9 cellular contexts compared by ENCODE assay signal in genomic region chr3:23671901-23672589, GRCh38.
DNase-seq lines count a peak whose midpoint lies in the region; ATAC-seq and TF ChIP-seq lines count a peak whose summit lies in the region.
"Had no signal": no experiment of that assay in that cellular context is flagged by ENCODE, and none has a peak within 500 bp of the region (broad histone marks: within the 10 kb centered on the region; RNA-seq: fewer than 3 reads in every experiment).

No MANE protein-coding gene starts in this region.

- H3K9me3 ChIP-seq in right cardiac atrium (ENCODE audit: control insufficient read depth, low read length) = no peaks in the 10 kb centered on the region
- no peaks in the 10 kb centered on the region for H3K9me3 ChIP-seq in skeletal muscle satellite cell (replicated peaks; ENCODE audit: low read length)

- in situ Hi-C loops in astrocyte of the cerebellum (cut with HindIII; ENCODE audit: low sequenced_read_pairs) = no loop called here

- TF ChIP-seq CTCF in astrocyte of the cerebellum (IDR thresholded peaks at IDR 0.05; ENCODE audit: low read depth, low read length, missing control alignments) = no peak

- peak overlapping the region; percentile 17 for H3K4me3 ChIP-seq in astrocyte of the cerebellum (ENCODE audit: low read depth, low read length)
- peak overlapping the region; percentile 28 for H3K4me3 ChIP-seq in right cardiac atrium (ENCODE audit: low read length)
- H3K4me3 ChIP-seq in skeletal muscle satellite cell (ENCODE audit: low read length) = no peak overlapping the region

- H3K27me3 ChIP-seq in right cardiac atrium (ENCODE audit: control insufficient read depth, insufficient read depth) = no peaks in the 10 kb centered on the region
- H3K27me3 ChIP-seq in skeletal muscle satellite cell (ENCODE audit: control insufficient read depth, insufficient read depth, low read length) = no peaks in the 10 kb centered on the region

- ATAC-seq in GM19397 (IDR thresholded peaks at IDR 0.05; ENCODE audit: unreplicated experiment) (peak; percentile 48), right cardiac atrium (peak; percentile 60 to 77), HG02970 (IDR thresholded peaks at IDR 0.05; ENCODE audit: low FRiP score, unreplicated experiment) (no peak)

- no peaks in the 10 kb centered on the region for H3K4me1 ChIP-seq in right cardiac atrium (ENCODE audit: control insufficient read depth, insufficient read depth, low read length)
- peaks cover 31% of the 10 kb centered on the region for H3K4me1 ChIP-seq in skeletal muscle satellite cell (ENCODE audit: control insufficient read depth, insufficient read depth, low read length)

- H3K36me3 ChIP-seq in skeletal muscle satellite cell (ENCODE audit: insufficient read depth, low read length) = no peaks in the 10 kb centered on the region

- 23% methylated on average over 36 of the region's 36 CpGs for WGBS in right cardiac atrium

- peak overlapping the region; percentile 51 for H3K4me2 ChIP-seq in skeletal muscle satellite cell (ENCODE audit: low read length)

- no peak overlapping the region for H3K27ac ChIP-seq in right cardiac atrium (ENCODE audit: low read length)

- H3K9ac ChIP-seq in skeletal muscle satellite cell (ENCODE audit: low read depth, low read length) = no peak overlapping the region

- intact Hi-C loops in right cardiac atrium (cut with DNase I) = no loop called here

- DNase-seq in astrocyte of the cerebellum (ENCODE audit: low read depth) = no peak
- DNase-seq in right cardiac atrium = peak; percentile 24 to 70 (median 70)
- DNase-seq in NCI-H187 treated with DMSO at 0.1 percent for 48 hours (lab: John Stamatoyannopoulos, UW) = no peak
- DNase-seq in HUDEP-2 (lab: John Stamatoyannopoulos, UW; ENCODE audit: unreplicated experiment in 76 of 76) = no peak
- DNase-seq in NCI-H2081 treated with DMSO at 0.1 percent for 48 hours (lab: John Stamatoyannopoulos, UW) = no peak
- DNase-seq: activated CD4-positive, alpha-beta T cell treated with anti-CD3 and anti-CD28 coated beads, Interleukin-2, amount 10 ng/mL, durations not matched to agents 7 days and 5 days had no signal

Comparison
In these comparisons a context has a peak if more than half of its experiments do, and no peak if none do; other contexts are left out.
1. DNase-seq: peak in right cardiac atrium (3 of 3); none in astrocyte of the cerebellum (single experiment), NCI-H187 treated with DMSO at 0.1 percent for 48 hours (single experiment), HUDEP-2 (0 of 76) and NCI-H2081 treated with DMSO at 0.1 percent for 48 hours (single experiment).